14 cellular contexts compared by ENCODE assay signal in genomic region chr2:71261534-71261933, GRCh38.
"Had no signal": no experiment of that assay in that cellular context is flagged by ENCODE, and none has a peak within 500 bp of the region (broad histone marks: within the 10 kb centered on the region; RNA-seq: fewer than 3 reads in every experiment).

No MANE protein-coding gene starts in this region.

- ATAC-seq: left lobe of liver; stimulated activated memory B cell treated with anti-CD40 and anti-IgM and Interleukin-4, amounts not matched to agents 10 μg/mL and 1 μg/mL and 100 μg/mL, for 72 hours had no signal

- DNase-seq: central memory CD4-positive, alpha-beta T cell; dorsolateral prefrontal cortex; effector CD8-positive, alpha-beta T cell; foreskin melanocyte; islet precursor cell; mesendoderm; naive B cell; stimulated activated CD4-positive, alpha-beta T cell treated with anti-CD3 and anti-CD28 coated beads, Interleukin-4, amount 100 ng/mL, for 1 hour; stimulated activated CD8-positive, alpha-beta memory T cell treated with anti-CD3 and anti-CD28 coated beads, Interleukin-4, amount 100 ng/mL, for 48 hours had no signal

- H3K4me3 ChIP-seq: coronary artery, dorsolateral prefrontal cortex, lung, tibial nerve had no signal

- H3K27ac ChIP-seq: coronary artery, dorsolateral prefrontal cortex, tibial nerve had no signal

- H3K36me3 ChIP-seq: tibial nerve had no signal

- H3K9me3 ChIP-seq: tibial nerve had no signal

- H3K27me3 ChIP-seq: dorsolateral prefrontal cortex, tibial nerve had no signal
